Comparison of ENCODE assay signal across 31 cellular contexts in genomic region chr1:32557812-32558211, GRCh38. TPM values are rescaled to one million over a fixed set of nuclear protein-coding genes. Genes with fewer than 3 reads are reported as not detected.
A peak's percentile ranks its signal among the peaks of the same experiment; 100 is the strongest.
DNase-seq lines count a peak whose midpoint lies in the region; ATAC-seq, FAIRE-seq and TF ChIP-seq lines count a peak whose summit lies in the region.
"Had no signal": no experiment of that assay in that cellular context is flagged by ENCODE, and none has a peak within 500 bp of the region (broad histone marks: within the 10 kb centered on the region; RNA-seq: fewer than 3 reads in every experiment).

No MANE protein-coding gene starts in this region.

- no peak for ATAC-seq in K562
- ATAC-seq: A549; CD8-positive, alpha-beta T cell had no signal

- no peak for TF ChIP-seq RAD21 in K562 (CRISPR knock-in tag; conservative IDR thresholded peaks at IDR 0.05 in 1 of 2, IDR thresholded peaks at IDR 0.05 in 1 of 2)

- no peak for TF ChIP-seq POLR2A in K562 (conservative IDR thresholded peaks at IDR 0.05)

- no peaks in the 10 kb centered on the region for H3K4me1 ChIP-seq in K562 (replicated peaks in 1 of 2; ENCODE audit: control insufficient read depth in 2 of 2, insufficient read depth in 2 of 2, low read length in 2 of 2)
- H3K4me1 ChIP-seq: A549; BE2C; BLaER1; BLaER1 treated with 17β-estradiol and CSF1 and Interleukin-3, amounts not matched to agents 10 nM and 100 nM; Caco-2 had no signal

- H3K4me3 Mint-ChIP-seq in activated naive CD4-positive, alpha-beta T cell treated with anti-CD3 and anti-CD28 coated beads for 36 hours: no peak overlapping the region
- H3K4me3 Mint-ChIP-seq: B cell; CD14-positive monocyte; CD4-positive, alpha-beta memory T cell; CD4-positive, alpha-beta T cell; CD4-positive, CD25-positive, alpha-beta regulatory T cell; CD8-positive, alpha-beta memory T cell; CD8-positive, alpha-beta T cell had no signal

- H3K27me3 ChIP-seq in K562 (ENCODE audit: control insufficient read depth in 2 of 2, insufficient read depth in 2 of 2, low read length in 2 of 2): peaks cover 3 to 34% of the 10 kb centered on the region in 2 experiments; a peak in 4 of 5 replicates
- H3K27me3 ChIP-seq: BE2C; BLaER1; BLaER1 treated with 17β-estradiol and CSF1 and Interleukin-3, amounts not matched to agents 10 nM and 100 nM had no signal

- no peaks in the 10 kb centered on the region for H3K27me3 Mint-ChIP-seq in activated naive CD4-positive, alpha-beta T cell treated with anti-CD3 and anti-CD28 coated beads for 36 hours (ENCODE audit: low read depth)
- H3K27me3 Mint-ChIP-seq: B cell; CD4-positive, alpha-beta T cell had no signal

- H3K9me3 ChIP-seq in K562 (replicated peaks; ENCODE audit: control insufficient read depth, insufficient read depth, low read depth, low read length): no peaks in the 10 kb centered on the region
- H3K9me3 ChIP-seq: A549; BE2C; BLaER1; BLaER1 treated with 17β-estradiol and CSF1 and Interleukin-3, amounts not matched to agents 10 nM and 100 nM; Caco-2 had no signal

- FAIRE-seq in K562 (lab: Jason Lieb, UNC): no peak
- FAIRE-seq: A204.1, A549, D721Med had no signal

- no peak overlapping the region for H3K27ac ChIP-seq in K562 (ENCODE audit: extremely low read depth, low read depth, low read length)
- H3K27ac ChIP-seq: 22Rv1; A549; BLaER1; BLaER1 treated with 17β-estradiol and CSF1 and Interleukin-3, amounts not matched to agents 10 nM and 100 nM; C4-2B had no signal

- H3K9me3 Mint-ChIP-seq in activated naive CD4-positive, alpha-beta T cell treated with anti-CD3 and anti-CD28 coated beads for 36 hours: no peaks in the 10 kb centered on the region
- H3K9me3 Mint-ChIP-seq: CD4-positive, alpha-beta T cell; CD8-positive, alpha-beta memory T cell; CD8-positive, alpha-beta T cell had no signal

- POLR2A ChIA-PET in K562 (lab: Yijun Ruan, JAX): interaction anchor here (1.4 to 3.1 kb wide), 2 partner anchors 9 to 93 kb away, joined by 3 to 8 read pairs; partner anchors contain the start of gene RBBP4

- no peaks in the 10 kb centered on the region for H3K36me3 Mint-ChIP-seq in activated naive CD4-positive, alpha-beta T cell treated with anti-CD3 and anti-CD28 coated beads for 36 hours (ENCODE audit: low read depth)
- H3K36me3 Mint-ChIP-seq: CD14-positive monocyte; CD4-positive, alpha-beta memory T cell; CD4-positive, CD25-positive, alpha-beta regulatory T cell; CD8-positive, alpha-beta memory T cell; CD8-positive, alpha-beta T cell had no signal

- no TSS peak for BruUV-seq in K562 (replicated peaks; lab: Mats Ljungman, UMichigan)

- no peaks in the 10 kb centered on the region for H3K4me1 Mint-ChIP-seq in activated naive CD4-positive, alpha-beta T cell treated with anti-CD3 and anti-CD28 coated beads for 36 hours (ENCODE audit: low read depth)
- H3K4me1 Mint-ChIP-seq: B cell; CD14-positive monocyte; CD4-positive, alpha-beta memory T cell; CD4-positive, CD25-positive, alpha-beta regulatory T cell; CD8-positive, alpha-beta memory T cell had no signal

- no peak overlapping the region for H3K27ac Mint-ChIP-seq in activated naive CD4-positive, alpha-beta T cell treated with anti-CD3 and anti-CD28 coated beads for 36 hours
- H3K27ac Mint-ChIP-seq: B cell; CD14-positive monocyte; CD4-positive, alpha-beta memory T cell; CD4-positive, alpha-beta T cell; CD4-positive, CD25-positive, alpha-beta regulatory T cell; CD8-positive, alpha-beta T cell had no signal

- H2AFZ ChIP-seq in K562 (ENCODE audit: low read depth, low read length): no peak overlapping the region

- 7% methylated on average over 1 of the region's 1 CpG for WGBS in K562 (ENCODE audit: insufficient coverage, low coverage, missing lambda C conversion rate)

- in situ Hi-C loops in K562 (cut with MboI): no loop called here

- H3K79me2 ChIP-seq in K562 (ENCODE audit: control insufficient read depth, insufficient read depth, low read length): no peaks in the 10 kb centered on the region

- no peaks in the 10 kb centered on the region for H3K36me3 ChIP-seq in K562 (ENCODE audit: control insufficient read depth, insufficient read depth, low read length)
- H3K36me3 ChIP-seq: BE2C had no signal

- no peak for TF ChIP-seq EP300 in K562 (IDR thresholded peaks at IDR 0.05; ENCODE audit: low read length)

- no peaks in the 10 kb centered on the region for H4K20me1 ChIP-seq in K562 (replicated peaks; ENCODE audit: control insufficient read depth, insufficient read depth, low read length)
- H4K20me1 ChIP-seq: BLaER1; BLaER1 treated with 17β-estradiol and CSF1 and Interleukin-3, amounts not matched to agents 10 nM and 100 nM had no signal

- no peak overlapping the region for H3K9ac ChIP-seq in K562 (ENCODE audit: insufficient read depth in 1 of 2, low read depth in 2 of 2, low read length in 2 of 2)
- H3K9ac ChIP-seq: BLaER1; BLaER1 treated with 17β-estradiol and CSF1 and Interleukin-3, amounts not matched to agents 10 nM and 100 nM had no signal

- CTCF ChIA-PET in K562 (lab: Yijun Ruan, JAX; ENCODE audit: low intra/inter-chr PET ratio): no interaction called here
- CTCF ChIA-PET in activated naive CD4-positive, alpha-beta T cell treated with anti-CD3 and anti-CD28 coated beads for 36 hours (lab: Charles Lee): no interaction called here

- intact Hi-C loops in K562 (cut with micrococcal nuclease): no loop called here
- intact Hi-C loops in activated naive CD4-positive, alpha-beta T cell treated with anti-CD3 and anti-CD28 coated beads for 36 hours (cut with micrococcal nuclease): no loop called here

- no peaks in the 10 kb centered on the region for H3K9me1 ChIP-seq in K562 (ENCODE audit: control insufficient read depth, insufficient read depth, low read length)

- DNase-seq in K562 (ENCODE audit: extremely low read depth in 1 of 4, low spot score in 3 of 4): no peak
- DNase-seq in activated naive CD4-positive, alpha-beta T cell treated with anti-CD3 and anti-CD28 coated beads for 36 hours: no peak
- DNase-seq: 8988T; ACHN; AML-193; BE2C; C1 segment of cervical spinal cord; Caco-2; Calu3; CD4-positive, alpha-beta memory T cell; CD4-positive, alpha-beta T cell; CD4-positive, CD25-positive, alpha-beta regulatory T cell; CD8-positive, alpha-beta memory T cell; CD8-positive, alpha-beta T cell; COR-L47; DMS 273 treated with DMSO at 0.1 percent for 48 hours; DMS153; DMS53; DMS79; DMS79 treated with DMSO at 0.1 percent for 48 hours; DND-41; EL had no signal

- H3K4me2 ChIP-seq in K562 (ENCODE audit: insufficient read depth, low read length): no peak overlapping the region
- H3K4me2 ChIP-seq: A549; BLaER1; BLaER1 treated with 17β-estradiol and CSF1 and Interleukin-3, amounts not matched to agents 10 nM and 100 nM had no signal

- no peak overlapping the region for H3K4me3 ChIP-seq in K562
- H3K4me3 ChIP-seq: A549; BLaER1; BLaER1 treated with 17β-estradiol and CSF1 and Interleukin-3, amounts not matched to agents 10 nM and 100 nM had no signal

- no peak for TF ChIP-seq CTCF in K562 (IDR thresholded peaks at IDR 0.05 in 2 of 3, conservative IDR thresholded peaks at IDR 0.05 in 1 of 3; ENCODE audit: insufficient read depth in 2 of 3, low read depth in 1 of 3, low read length in 3 of 3)

TF ChIP-seq in K562, 482 proteins besides CTCF, POLR2A, EP300 and RAD21:
- TF ChIP-seq CEBPG (CRISPR knock-in tag; IDR thresholded peaks at IDR 0.05) (no peak), CEBPG (tag; conservative IDR thresholded peaks at IDR 0.05 in 1 of 2, IDR thresholded peaks at IDR 0.05 in 1 of 2) (peak; percentile 62 to 67), HDAC8 (tag; IDR thresholded peaks at IDR 0.05) (no peak), CEBPB (tag; IDR thresholded peaks at IDR 0.05) (peak; percentile 63), ZNF699 (CRISPR knock-in tag; IDR thresholded peaks at IDR 0.05; ENCODE audit: insufficient replicate concordance) (no peak)
TF ChIP-seq in K562: peak in this region for 2.

RNA-seq across cellular contexts. Expression of gene ZBTB8A, which starts 18.6 kb away (rescaled TPM):
- total RNA-seq in K562 (2011; cell fraction: chromatin; rRNA removed; ENCODE audit: low replicate concordance): 0.35 and 0.51 TPM in 2 replicates
- total RNA-seq in K562 (2011; cell fraction: nucleolus; rRNA removed): 0.17 and 0.26 TPM in 2 replicates
- total RNA-seq in K562 (2011; cell fraction: nucleoplasm; rRNA removed): 0.15 and 0.38 TPM in 2 replicates
- total RNA-seq in K562 (2014; rRNA removed) (0.05 and 0.08 TPM in 2 replicates), K562 (2014; rRNA removed; fragmentation: Illumina TruSeq; extraction: Trizol) (0.11 and 0.29 TPM in 2 replicates), K562 (2015; rRNA removed; fragmentation: Illumina TruSeq; extraction: Trizol) (0.11 and 0.14 TPM in 2 replicates), K562 (2021) (0.22 and 0.31 TPM in 2 replicates)
- polyA plus RNA-seq in K562 (2011; rRNA removed) (0.64 and 2.0 TPM in 2 replicates), K562 (2014; fragmentation: Illumina TruSeq; extraction: Trizol) (0.09 and 0.22 TPM in 2 replicates), K562 (2014; fragmentation: Nextera tagmentation; extraction: Ambion mirVana) (under 1 TPM; 0.01 TPM), K562 (2014; rRNA removed) (0.08 and 0.09 TPM in 2 replicates)
- 0.19 and 0.72 TPM in 2 replicates for polyA plus RNA-seq in K562 (2011; cell fraction: cytosol; rRNA removed)
- 0.09 and 0.80 TPM in 2 replicates for polyA plus RNA-seq in K562 (2011; cell fraction: nucleus; rRNA removed)
- polyA plus RNA-seq in K562 (2012): 0.08 and 0.17 TPM in 2 replicates
- polyA minus RNA-seq in K562 (2011; rRNA and poly(A)+ RNA removed): 0.39 and 3.8 TPM in 2 replicates
- polyA minus RNA-seq in K562 (2011; cell fraction: cytosol; rRNA and poly(A)+ RNA removed): 0.29 and 1.1 TPM in 2 replicates
- polyA minus RNA-seq in K562 (2011; cell fraction: nucleus; rRNA and poly(A)+ RNA removed): 0.27 and 0.67 TPM in 2 replicates
- under 1 TPM; 0.21 to 0.35 TPM for total RNA-seq in activated naive CD4-positive, alpha-beta T cell treated with anti-CD3 and anti-CD28 coated beads for 36 hours
- total RNA-seq: CD4-positive, alpha-beta memory T cell; CD4-positive, alpha-beta T cell; CD8-positive, alpha-beta T cell had no signal
- polyA plus RNA-seq: CD14-positive monocyte; CD4-positive, alpha-beta memory T cell; CD4-positive, CD25-positive, alpha-beta regulatory T cell; CD8-positive, alpha-beta memory T cell had no signal
